Comparison of ENCODE assay signal across 9 cellular contexts in genomic region chr4:37827802-37828321, GRCh38. TPM values are rescaled to one million over a fixed set of nuclear protein-coding genes. Genes with fewer than 3 reads are reported as not detected.
A peak's percentile ranks its signal among the peaks of the same experiment; 100 is the strongest.
DNase-seq lines count a peak whose midpoint lies in the region; ATAC-seq and TF ChIP-seq lines count a peak whose summit lies in the region.
"Had no signal": no experiment of that assay in that cellular context is flagged by ENCODE, and none has a peak within 500 bp of the region (broad histone marks: within the 10 kb centered on the region; RNA-seq: fewer than 3 reads in every experiment).

No MANE protein-coding gene starts in this region.

- H3K4me1 ChIP-seq in PC-3 (ENCODE audit: insufficient read depth, low read length) (peaks cover 16% of the 10 kb centered on the region), endodermal cell (ENCODE audit: control insufficient read depth, insufficient read depth, low read length) (peaks cover 3% of the 10 kb centered on the region)

- intact Hi-C loops in PC-3 (cut with micrococcal nuclease): loop anchor here (2.0 to 5.0 kb wide), 2 partner anchors 63 to 209 kb away; partner anchors contain the start of gene TBC1D1

- H3K4me2 ChIP-seq in PC-3 (ENCODE audit: low read length): peak overlapping the region; percentile 96

- POLR2A ChIA-PET in PC-3 (lab: Charles Lee; ENCODE audit: unreplicated experiment): interaction anchor here (0.7 kb wide), 1 partner anchor 179 kb away, joined by 3 read pairs; no protein-coding TSS in a partner anchor

- no peak for ATAC-seq in PC-3
- peak; percentile 45 for ATAC-seq in omental fat pad (ENCODE audit: low FRiP score)
- no peak for ATAC-seq in HG03097 (IDR thresholded peaks at IDR 0.05; ENCODE audit: low FRiP score, unreplicated experiment)

- CTCF ChIA-PET in PC-3 (lab: Charles Lee): no interaction called here

- 0 out of 2 replicates have a peak overlapping the region, but pooled peaks have one; percentile 86 for H2AFZ ChIP-seq in PC-3 (ENCODE audit: low read length)

- BruUV-seq in PC-3 (replicated peaks; lab: Mats Ljungman, UMichigan): TSS peak; percentile 40

- H3K4me3 Mint-ChIP-seq in endodermal cell: peak overlapping the region; percentile 77

- H3K9me2 ChIP-seq in PC-3 (replicated peaks; ENCODE audit: low read length): no peaks in the 10 kb centered on the region

- H3K9me3 ChIP-seq in PC-3 (ENCODE audit: low read length) (no peaks in the 10 kb centered on the region), endodermal cell (ENCODE audit: control insufficient read depth, low read length) (no peaks in the 10 kb centered on the region)

- H3K27ac Mint-ChIP-seq in endodermal cell: no peak overlapping the region

- peaks cover 7% of the 10 kb centered on the region; the same call in 1 of the 2 replicates for H3K36me3 ChIP-seq in PC-3 (ENCODE audit: low read depth, low read length)
- H3K36me3 ChIP-seq in endodermal cell (ENCODE audit: control insufficient read depth, insufficient read depth, low read length): peaks cover 26% of the 10 kb centered on the region

- peaks cover 23% of the 10 kb centered on the region for H3K36me3 Mint-ChIP-seq in endodermal cell (ENCODE audit: low read depth)

- peak overlapping the region; percentile 98 for H3K4me3 ChIP-seq in PC-3 (ENCODE audit: low read length)
- H3K4me3 ChIP-seq in endodermal cell (ENCODE audit: low read length): peak overlapping the region; percentile 89

- TF ChIP-seq CTCF in PC-3 (conservative IDR thresholded peaks at IDR 0.05; ENCODE audit: low read depth, low read length): no peak
- TF ChIP-seq CTCF in endodermal cell (conservative IDR thresholded peaks at IDR 0.05): no peak
- TF ChIP-seq CTCF in omental fat pad (IDR thresholded peaks at IDR 0.05): no peak

- H3F3A ChIP-seq in PC-3 (ENCODE audit: low read length, unreplicated experiment): no peaks in the 10 kb centered on the region

- peaks cover 30% of the 10 kb centered on the region for H3K79me2 ChIP-seq in PC-3 (ENCODE audit: low read length)

- 67 to 85% methylated on average over 1 of the region's 1 CpG for WGBS in endodermal cell (ENCODE audit: insufficient coverage in 1 of 2, insufficient read length in 1 of 2), 2 experiments

- H3K27ac ChIP-seq in PC-3 (ENCODE audit: low read length): no peak overlapping the region
- no peak overlapping the region for H3K27ac ChIP-seq in endodermal cell (ENCODE audit: low read depth, low read length)

- peaks cover 12% of the 10 kb centered on the region for H3K4me1 Mint-ChIP-seq in endodermal cell

- no peaks in the 10 kb centered on the region for H4K20me1 ChIP-seq in PC-3 (ENCODE audit: low read length)

- H3K9ac ChIP-seq in PC-3 (ENCODE audit: low read length): peak overlapping the region; percentile 69; the same call in 1 of the 2 replicates
- H3K9ac ChIP-seq in endodermal cell (ENCODE audit: extremely low read depth, low read length, poor library complexity, severe bottlenecking): no peak overlapping the region

- H3K27me3 ChIP-seq in PC-3 (ENCODE audit: low read length) (no peaks in the 10 kb centered on the region), endodermal cell (ENCODE audit: control insufficient read depth, insufficient read depth, low read length, poor library complexity, severe bottlenecking) (no peaks in the 10 kb centered on the region)

- no peaks in the 10 kb centered on the region for H3K9me3 Mint-ChIP-seq in endodermal cell

- peaks cover 3% of the 10 kb centered on the region for H3K27me3 Mint-ChIP-seq in endodermal cell (ENCODE audit: insufficient read depth)

- DNase-seq in EL (peak; percentile 12), PC-3 (no peak), endodermal cell (no peak), omental fat pad (ENCODE audit: low spot score) (no peak), inferior parietal cortex (ENCODE audit: extremely low spot score) (no peak), GOT3 (lab: John Stamatoyannopoulos, UW) (no peak)
- DNase-seq in activated CD8-positive, alpha-beta memory T cell treated with anti-CD3 and anti-CD28 coated beads, Interleukin-2, amount 50 U/mL, for 48 hours: no peak
- DNase-seq: NCI-H446 treated with DMSO at 0.1 percent for 48 hours had no signal

RNA-seq across cellular contexts. Expression of gene PGM2, which starts 1.4 kb away (rescaled TPM):
- 21.0 and 28.6 TPM in 2 replicates for total RNA-seq in PC-3 (2014; rRNA removed)
- 10 to 100 TPM; 21.5 to 25.1 TPM for total RNA-seq in endodermal cell
- 13.4 TPM for polyA plus RNA-seq in endodermal cell (2013, experiment 1 of 2)
- 14.7 TPM for polyA plus RNA-seq in endodermal cell (2013, experiment 2 of 2)
- 10 to 100 TPM; 15.9 to 34.0 (median 26.2) TPM for total RNA-seq in omental fat pad
